22 cellular contexts compared by ENCODE assay signal in the genomic region with DNA sequence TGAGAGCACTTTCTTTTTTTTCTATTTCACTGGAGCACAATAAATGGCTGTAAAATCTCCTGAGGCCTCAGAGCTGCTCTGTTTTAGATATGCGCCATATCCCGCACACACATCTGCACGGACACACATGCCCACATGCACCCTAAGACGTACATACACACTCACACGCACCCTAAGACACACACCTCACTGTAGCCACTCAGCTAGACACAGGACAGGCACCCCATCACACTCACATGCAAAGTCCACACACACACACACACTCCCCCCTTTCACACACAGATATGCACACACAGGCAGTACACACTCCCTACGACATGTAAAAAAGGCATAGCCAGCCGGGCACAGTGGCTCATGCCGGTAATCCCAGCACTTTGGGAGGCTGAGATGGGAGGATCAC. TPM values are rescaled to one million over a fixed set of nuclear protein-coding genes. Genes with fewer than 3 reads are reported as not detected.
"Had no signal": no experiment of that assay in that cellular context is flagged by ENCODE, and none has a peak within 500 bp of the region (broad histone marks: within the 10 kb centered on the region; RNA-seq: fewer than 3 reads in every experiment).

No MANE protein-coding gene starts in this region.

- H3K4me1 ChIP-seq: foreskin keratinocyte, left lung, pancreas had no signal

- H3K27ac ChIP-seq: foreskin keratinocyte, left lung, pancreas had no signal

- DNase-seq: activated CD4-positive, alpha-beta T cell treated with anti-CD3 and anti-CD28 coated beads, Interleukin-2, amount 10 ng/mL, durations not matched to agents 24 days and 14 days; activated CD8-positive, alpha-beta T cell treated with anti-CD3 and anti-CD28 coated beads for 36 hours; activated naive CD4-positive, alpha-beta T cell; activated naive CD8-positive, alpha-beta T cell treated with anti-CD3 and anti-CD28 coated beads for 36 hours; activated T-cell treated with anti-CD3 and anti-CD28 coated beads, Interleukin-2, amount 50 U/mL, for 1 hour; amniotic stem cell; caudate nucleus; effector memory CD8-positive, alpha-beta T cell; foreskin keratinocyte; hypothalamus; kidney; left lung; pancreas; stimulated activated CD4-positive, alpha-beta T cell treated with anti-CD3 and anti-CD28 coated beads, Interleukin-4, amount 100 ng/mL, for 24 hours; stomach; T-helper 1 cell; T-helper 9 cell had no signal

- H3K4me3 ChIP-seq: left lung, pancreas, stomach, thoracic aorta had no signal

- FAIRE-seq: kidney, pancreas had no signal

- H3K27me3 ChIP-seq: foreskin keratinocyte, left lung, pancreas, stomach had no signal

- H3K9me3 ChIP-seq: left lung, pancreas, stomach, thoracic aorta had no signal

- ATAC-seq: activated CD8-positive, alpha-beta T cell treated with anti-CD3 and anti-CD28 coated beads for 36 hours; activated T-helper 17 cell treated with anti-CD3 and anti-CD28 coated beads, Interleukin-2, amount 50 U/mL, for 72 hours; effector memory CD8-positive, alpha-beta T cell; foreskin keratinocyte; left lung; pancreas; sciatic nerve; stimulated activated effector memory CD8-positive, alpha-beta T cell treated with anti-CD3 and anti-CD28 coated beads, Interleukin-12 subunit alpha, Interleukin-12 subunit beta, amount 100 ng/mL, for 72 hours had no signal

RNA-seq across cellular contexts. Expression of gene CNN1, which starts 11.6 kb away (rescaled TPM):
- total RNA-seq: activated CD4-positive, alpha-beta T cell treated with anti-CD3 and anti-CD28 coated beads, Interleukin-2, amount 10 ng/mL, durations not matched to agents 24 days and 14 days; activated CD8-positive, alpha-beta T cell treated with anti-CD3 and anti-CD28 coated beads for 36 hours; activated T-helper 17 cell treated with anti-CD3 and anti-CD28 coated beads, Interleukin-2, amount 50 U/mL, for 72 hours; dermis microvascular lymphatic vessel endothelial cell; foreskin keratinocyte had no signal
